ENCODE assay signal across 27 cellular contexts in the genomic region with DNA sequence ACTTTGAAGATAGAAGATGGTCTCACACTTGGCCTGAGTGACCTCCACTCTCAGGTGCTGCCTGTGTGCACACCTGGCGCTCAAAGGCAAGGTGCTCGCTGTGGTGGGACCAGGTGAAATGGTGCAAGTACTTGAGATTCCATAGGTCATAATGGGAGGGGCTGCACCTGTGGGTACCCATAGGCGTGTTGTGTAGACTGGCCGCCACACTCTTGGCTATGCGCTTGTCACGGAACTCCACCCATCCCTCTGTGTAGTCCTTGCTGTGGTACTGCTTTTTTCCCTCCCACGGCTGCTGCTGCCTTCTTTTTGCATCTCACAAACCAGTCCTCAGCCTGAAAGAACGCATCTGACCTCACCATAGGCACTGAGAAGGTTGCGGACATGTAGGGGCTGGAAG. TPM values are rescaled to one million over a fixed set of nuclear protein-coding genes. Genes with fewer than 3 reads are reported as not detected.
DNase-seq lines count a peak whose midpoint lies in the region; FAIRE-seq and TF ChIP-seq lines count a peak whose summit lies in the region.
"Had no signal": no experiment of that assay in that cellular context is flagged by ENCODE, and none has a peak within 500 bp of the region (broad histone marks: within the 10 kb centered on the region; RNA-seq: fewer than 3 reads in every experiment).

No MANE protein-coding gene starts in this region.

- TF ChIP-seq CTCF in HFF-Myc (IDR thresholded peaks at IDR 0.05; ENCODE audit: low read depth, low read length, missing control alignments) (no peak), astrocyte of the cerebellum (IDR thresholded peaks at IDR 0.05; ENCODE audit: low read depth, low read length, missing control alignments) (no peak), fibroblast of the aortic adventitia (IDR thresholded peaks at IDR 0.05; ENCODE audit: insufficient read depth, low read length) (no peak), esophagus muscularis mucosa (IDR thresholded peaks at IDR 0.05) (no peak)

- peak overlapping the region; percentile 10 for H3K4me3 ChIP-seq in HFF-Myc (replicated peaks; ENCODE audit: low read depth, low read length)
- H3K4me3 ChIP-seq in astrocyte of the cerebellum (ENCODE audit: low read depth, low read length) = peak overlapping the region; percentile 31
- peak overlapping the region; percentile 50 for H3K4me3 ChIP-seq in fibroblast of the aortic adventitia (ENCODE audit: low read depth, low read length)
- no peak overlapping the region for H3K4me3 ChIP-seq in esophagus muscularis mucosa
- H3K4me3 ChIP-seq: body of pancreas, esophagus squamous epithelium, right atrium auricular region, spleen, transverse colon had no signal

- H3K9me3 ChIP-seq in esophagus muscularis mucosa = peaks cover 0 to 11% (median 4%) of the 10 kb centered on the region in 4 donors
- H3K9me3 ChIP-seq: body of pancreas had no signal

- WGBS in esophagus muscularis mucosa = 96% methylated on average over 4 of the region's 9 CpGs

- in situ Hi-C loops in astrocyte of the cerebellum (cut with HindIII; ENCODE audit: low sequenced_read_pairs) = no loop called here

- H3K27ac ChIP-seq in esophagus muscularis mucosa (replicated peaks in 1 of 4) = no peak overlapping the region
- H3K27ac ChIP-seq: body of pancreas, esophagus squamous epithelium, right atrium auricular region, spleen had no signal

- no peaks in the 10 kb centered on the region for H3K27me3 ChIP-seq in esophagus muscularis mucosa
- H3K27me3 ChIP-seq: body of pancreas, esophagus squamous epithelium, right atrium auricular region, spleen, transverse colon had no signal

- intact Hi-C loops in esophagus muscularis mucosa (cut with DNase I) = no loop called here

- TF ChIP-seq EP300 in esophagus muscularis mucosa (IDR thresholded peaks at IDR 0.05) = no peak

- peaks cover 3 to 19% (median 14%) of the 10 kb centered on the region in 4 donors for H3K4me1 ChIP-seq in esophagus muscularis mucosa

- no peak for TF ChIP-seq POLR2A in esophagus muscularis mucosa (IDR thresholded peaks at IDR 0.05; ENCODE audit: low read depth)
- TF ChIP-seq POLR2A in H54 (IDR thresholded peaks at IDR 0.05; ENCODE audit: low read depth, low read length) = no peak

- DNase-seq in HFF-Myc (ENCODE audit: extremely low read depth, low read depth) = no peak
- no peak for DNase-seq in astrocyte of the cerebellum (ENCODE audit: low read depth)
- DNase-seq in fibroblast of the aortic adventitia (ENCODE audit: low read depth) = no peak
- no peak for DNase-seq in urothelium cell line (ENCODE audit: low spot score)
- DNase-seq in esophagus muscularis mucosa (ENCODE audit: extremely low spot score) = no peak
- DNase-seq in Ammon's horn (ENCODE audit: low spot score) = no peak
- DNase-seq in H54 (ENCODE audit: insufficient read length, low spot score) = no peak
- DNase-seq: activated CD4-positive, CD25-positive, alpha-beta regulatory T cell; activated naive CD4-positive, alpha-beta T cell; activated T-cell treated with anti-CD3 and anti-CD28 coated beads, Interleukin-2, amount 50 U/mL, for 72 hours; body of pancreas; effector memory CD4-positive, alpha-beta T cell; esophagus squamous epithelium; GOT3; KBM-7; left ventricle myocardium superior; naive thymus-derived CD4-positive, alpha-beta T cell; NCI-H1417 treated with DMSO at 0.1 percent for 48 hours; NCI-H2081; NCI-H226; NCI-H748 treated with DMSO at 0.1 percent for 48 hours; spleen; transverse colon had no signal

- H3K36me3 ChIP-seq in esophagus muscularis mucosa = peaks cover 0 to 3% (median 0%) of the 10 kb centered on the region in 4 donors
- H3K36me3 ChIP-seq: right atrium auricular region, transverse colon had no signal

- FAIRE-seq in urothelium cell line (lab: Jason Lieb, UNC) (peak; percentile 84), H54 (lab: Jason Lieb, UNC) (no peak)
- FAIRE-seq: colon, D721Med, islet of Langerhans had no signal

RNA-seq across cellular contexts. Expression of gene METAP1, which starts 27.0 kb away (rescaled TPM):
- 57.5 and 64.6 TPM in 2 replicates for total RNA-seq in fibroblast of the aortic adventitia (ENCODE audit: low replicate concordance)
- 10 to 100 TPM; 38.4 to 58.1 (median 50.7) TPM for total RNA-seq in esophagus muscularis mucosa

Comparison
In these comparisons a context has a peak if more than half of its experiments do, and no peak if none do; other contexts are left out.
1. H3K4me3 ChIP-seq: peak in HFF-Myc (single experiment), astrocyte of the cerebellum (single experiment) and fibroblast of the aortic adventitia (single experiment); none in esophagus muscularis mucosa (0 of 4).